ENCODE assay signal across 1 cellular context in the genomic region with DNA sequence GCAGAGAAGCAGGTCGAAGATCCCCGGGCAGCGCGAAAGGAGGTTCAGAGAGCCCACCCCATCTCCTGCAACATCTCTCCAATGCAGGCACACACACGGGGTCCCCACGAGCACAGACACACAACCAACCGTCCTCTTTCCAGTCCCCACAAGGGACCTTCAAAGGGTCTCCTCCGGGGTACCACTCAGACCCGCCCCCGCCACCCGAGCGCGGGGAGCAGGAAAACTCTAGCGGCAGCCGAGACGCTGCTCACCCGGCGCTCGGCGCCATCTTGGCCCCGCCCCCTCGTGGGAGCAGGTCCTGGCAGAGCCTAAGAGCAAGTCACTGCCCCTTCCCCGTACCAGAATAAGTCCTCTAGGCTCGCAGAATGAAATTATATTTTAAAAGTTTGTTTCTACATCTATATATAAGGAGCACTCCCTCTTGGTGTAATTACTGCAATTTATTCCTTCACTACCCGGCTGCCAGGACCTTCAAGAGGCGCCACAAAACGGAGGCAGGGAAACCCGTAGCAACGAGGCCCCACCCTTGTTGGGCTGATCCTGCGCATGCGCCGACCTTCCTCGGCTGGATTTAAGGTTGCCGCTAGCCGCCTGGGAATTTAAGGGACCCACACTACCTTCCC.
A peak's percentile ranks its signal among the peaks of the same experiment; 100 is the strongest.
TF ChIP-seq lines count a peak whose summit lies in the region.

TSS of gene CNPY4 (plus strand) at position 560 of the 626 bp plus-strand sequence. CDS start 111 bp downstream, outside the sequence.
TSS of gene TAF6 (minus strand) at position 284 of the 626 bp plus-strand sequence. CDS start 5,149 bp downstream, outside the sequence.

TF ChIP-seq in K562, 482 proteins besides CTCF, POLR2A, EP300 and RAD21 (continued from another document and continues in another):
- TF ChIP-seq PKNOX1 (IDR thresholded peaks at IDR 0.05) (no peak), RBFOX2 (IDR thresholded peaks at IDR 0.05; ENCODE audit: low read depth, low read length) (peak; percentile 73), MXI1 (IDR thresholded peaks at IDR 0.05; ENCODE audit: low read depth, low read length) (peak; percentile 95), ELF1 (tag; IDR thresholded peaks at IDR 0.05) (no peak), NCOA6 (IDR thresholded peaks at IDR 0.05) (no peak), ZNF551 (CRISPR knock-in tag; IDR thresholded peaks at IDR 0.05) (no peak), ZSCAN29 (IDR thresholded peaks at IDR 0.05) (no peak), ZNF778 (CRISPR knock-in tag; IDR thresholded peaks at IDR 0.05) (no peak), CREB3 (tag; conservative IDR thresholded peaks at IDR 0.05; ENCODE audit: low read depth) (no peak), ZNF766 (CRISPR knock-in tag; conservative IDR thresholded peaks at IDR 0.05) (no peak), NONO (IDR thresholded peaks at IDR 0.05; ENCODE audit: low read depth in 2 of 2, low read length in 1 of 2) (peak in 1 of 2 experiments; percentile 21; a peak in 2 of 4 replicates), RAD51 (IDR thresholded peaks at IDR 0.05; ENCODE audit: borderline replicate concordance, low read depth) (peak; percentile 85), MTA2 (IDR thresholded peaks at IDR 0.05; ENCODE audit: low read depth) (0 out of 2 replicates have a peak, but pooled peaks have one; percentile 10), SNRNP70 (optimal IDR thresholded peaks at IDR 0.05; ENCODE audit: low read depth, low read length) (no peak), MTA3 (IDR thresholded peaks at IDR 0.05; ENCODE audit: borderline replicate concordance) (peak; percentile 99), ILK (tag; IDR thresholded peaks at IDR 0.05; ENCODE audit: borderline replicate concordance, low read depth) (no peak), ZNF507 (tag; conservative IDR thresholded peaks at IDR 0.05) (no peak), NR1H2 (CRISPR knock-in tag; IDR thresholded peaks at IDR 0.05) (no peak), PHF8 (IDR thresholded peaks at IDR 0.05; ENCODE audit: borderline replicate concordance, low read length) (peak; percentile 92), STAT6 (CRISPR knock-in tag; IDR thresholded peaks at IDR 0.05) (peak; percentile 30; the same call in 1 of the 2 replicates), ATF6 (CRISPR knock-in tag; IDR thresholded peaks at IDR 0.05) (no peak), RFX5 (IDR thresholded peaks at IDR 0.05; ENCODE audit: low read depth, low read length) (no peak), WHSC1 (IDR thresholded peaks at IDR 0.05; ENCODE audit: low read length) (no peak), ZBTB1 (CRISPR knock-in tag; IDR thresholded peaks at IDR 0.05; ENCODE audit: borderline replicate concordance, low read depth) (peak; percentile 81), DPF2 (IDR thresholded peaks at IDR 0.05) (no peak), NFRKB (IDR thresholded peaks at IDR 0.05; ENCODE audit: low read depth) (peak; percentile 94), HNRNPH1 (optimal IDR thresholded peaks at IDR 0.05; ENCODE audit: low read depth, low read length) (no peak), BDP1 (IDR thresholded peaks at IDR 0.05; ENCODE audit: insufficient read depth, insufficient read length) (no peak), MYC (IDR thresholded peaks at IDR 0.05; ENCODE audit: low read depth, low read length) (peak; percentile 73), MYC (CRISPR knock-in tag; IDR thresholded peaks at IDR 0.05; ENCODE audit: borderline replicate concordance, low read depth) (no peak), CAMTA2 (CRISPR knock-in tag; conservative IDR thresholded peaks at IDR 0.05) (no peak), KLF16 (IDR thresholded peaks at IDR 0.05) (no peak), RBM15 (IDR thresholded peaks at IDR 0.05; ENCODE audit: insufficient read depth, low read length) (no peak), NFIC (IDR thresholded peaks at IDR 0.05) (peak; percentile 100), ZBTB7A (IDR thresholded peaks at IDR 0.05; ENCODE audit: borderline replicate concordance, control insufficient read depth, low read depth, low read length) (peak; percentile 73; the same call in 1 of the 2 replicates), SRSF9 (IDR thresholded peaks at IDR 0.05; ENCODE audit: borderline replicate concordance, low read depth, low read length) (no peak), FOXK1 (CRISPR knock-in tag; IDR thresholded peaks at IDR 0.05; ENCODE audit: borderline replicate concordance) (no peak), DMBX1 (CRISPR knock-in tag; IDR thresholded peaks at IDR 0.05; ENCODE audit: borderline replicate concordance) (0 out of 2 replicates have a peak, but pooled peaks have one; percentile 16), NFE2 (IDR thresholded peaks at IDR 0.05; ENCODE audit: low read depth) (no peak), PHB (CRISPR knock-in tag; IDR thresholded peaks at IDR 0.05) (peak; percentile 77; the same call in 1 of the 2 replicates), ELF4 (CRISPR knock-in tag; IDR thresholded peaks at IDR 0.05) (peak; percentile 86; the same call in 1 of the 2 replicates), ASH1L (IDR thresholded peaks at IDR 0.05; ENCODE audit: borderline replicate concordance, low read depth, partially characterized antibody) (peak; percentile 67), SIN3A (IDR thresholded peaks at IDR 0.05; ENCODE audit: borderline replicate concordance in 2 of 2, control insufficient read depth in 1 of 2, low read depth in 2 of 2, low read length in 2 of 2) (peak; percentile 80 to 91; a peak in 2 of 4 replicates), CBFA2T2 (conservative IDR thresholded peaks at IDR 0.05) (no peak), IRF2 (CRISPR knock-in tag; IDR thresholded peaks at IDR 0.05) (no peak), ZNF655 (CRISPR knock-in tag; IDR thresholded peaks at IDR 0.05) (no peak), SMARCB1 (IDR thresholded peaks at IDR 0.05; ENCODE audit: insufficient read length, low read depth) (no peak), RFX7 (CRISPR knock-in tag; IDR thresholded peaks at IDR 0.05) (no peak), KAT2B (IDR thresholded peaks at IDR 0.05; ENCODE audit: low read depth, low read length) (no peak), ZNF354B (CRISPR knock-in tag; IDR thresholded peaks at IDR 0.05) (no peak)
- TF ChIP-seq, protein P1, sequence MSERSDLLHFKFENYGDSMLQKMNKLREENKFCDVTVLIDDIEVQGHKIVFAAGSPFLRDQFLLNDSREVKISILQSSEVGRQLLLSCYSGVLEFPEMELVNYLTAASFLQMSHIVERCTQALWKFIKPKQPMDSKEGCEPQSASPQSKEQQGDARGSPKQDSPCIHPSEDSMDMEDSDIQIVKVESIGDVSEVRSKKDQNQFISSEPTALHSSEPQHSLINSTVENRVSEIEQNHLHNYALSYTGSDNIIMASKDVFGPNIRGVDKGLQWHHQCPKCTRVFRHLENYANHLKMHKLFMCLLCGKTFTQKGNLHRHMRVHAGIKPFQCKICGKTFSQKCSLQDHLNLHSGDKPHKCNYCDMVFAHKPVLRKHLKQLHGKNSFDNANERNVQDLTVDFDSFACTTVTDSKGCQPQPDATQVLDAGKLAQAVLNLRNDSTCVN (CRISPR knock-in tag; IDR thresholded peaks at IDR 0.05) = peak; percentile 88; the same call in 1 of the 2 replicates
- TF ChIP-seq, protein P2, sequence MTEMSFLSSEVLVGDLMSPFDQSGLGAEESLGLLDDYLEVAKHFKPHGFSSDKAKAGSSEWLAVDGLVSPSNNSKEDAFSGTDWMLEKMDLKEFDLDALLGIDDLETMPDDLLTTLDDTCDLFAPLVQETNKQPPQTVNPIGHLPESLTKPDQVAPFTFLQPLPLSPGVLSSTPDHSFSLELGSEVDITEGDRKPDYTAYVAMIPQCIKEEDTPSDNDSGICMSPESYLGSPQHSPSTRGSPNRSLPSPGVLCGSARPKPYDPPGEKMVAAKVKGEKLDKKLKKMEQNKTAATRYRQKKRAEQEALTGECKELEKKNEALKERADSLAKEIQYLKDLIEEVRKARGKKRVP (CRISPR knock-in tag; IDR thresholded peaks at IDR 0.05) = no peak
- TF ChIP-seq, protein P3, sequence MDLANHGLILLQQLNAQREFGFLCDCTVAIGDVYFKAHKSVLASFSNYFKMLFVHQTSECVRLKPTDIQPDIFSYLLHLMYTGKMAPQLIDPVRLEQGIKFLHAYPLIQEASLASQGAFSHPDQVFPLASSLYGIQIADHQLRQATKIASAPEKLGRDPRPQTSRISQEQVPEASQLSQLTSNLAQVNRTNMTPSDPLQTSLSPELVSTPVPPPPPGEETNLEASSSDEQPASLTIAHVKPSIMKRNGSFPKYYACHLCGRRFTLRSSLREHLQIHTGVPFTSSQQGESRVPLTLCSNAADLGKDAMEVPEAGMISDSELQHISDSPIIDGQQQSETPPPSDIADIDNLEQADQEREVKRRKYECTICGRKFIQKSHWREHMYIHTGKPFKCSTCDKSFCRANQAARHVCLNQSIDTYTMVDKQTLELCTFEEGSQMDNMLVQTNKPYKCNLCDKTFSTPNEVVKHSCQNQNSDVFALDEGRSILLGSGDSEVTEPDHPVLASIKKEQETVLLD (IDR thresholded peaks at IDR 0.05) = peak; percentile 99
- TF ChIP-seq, protein P4, sequence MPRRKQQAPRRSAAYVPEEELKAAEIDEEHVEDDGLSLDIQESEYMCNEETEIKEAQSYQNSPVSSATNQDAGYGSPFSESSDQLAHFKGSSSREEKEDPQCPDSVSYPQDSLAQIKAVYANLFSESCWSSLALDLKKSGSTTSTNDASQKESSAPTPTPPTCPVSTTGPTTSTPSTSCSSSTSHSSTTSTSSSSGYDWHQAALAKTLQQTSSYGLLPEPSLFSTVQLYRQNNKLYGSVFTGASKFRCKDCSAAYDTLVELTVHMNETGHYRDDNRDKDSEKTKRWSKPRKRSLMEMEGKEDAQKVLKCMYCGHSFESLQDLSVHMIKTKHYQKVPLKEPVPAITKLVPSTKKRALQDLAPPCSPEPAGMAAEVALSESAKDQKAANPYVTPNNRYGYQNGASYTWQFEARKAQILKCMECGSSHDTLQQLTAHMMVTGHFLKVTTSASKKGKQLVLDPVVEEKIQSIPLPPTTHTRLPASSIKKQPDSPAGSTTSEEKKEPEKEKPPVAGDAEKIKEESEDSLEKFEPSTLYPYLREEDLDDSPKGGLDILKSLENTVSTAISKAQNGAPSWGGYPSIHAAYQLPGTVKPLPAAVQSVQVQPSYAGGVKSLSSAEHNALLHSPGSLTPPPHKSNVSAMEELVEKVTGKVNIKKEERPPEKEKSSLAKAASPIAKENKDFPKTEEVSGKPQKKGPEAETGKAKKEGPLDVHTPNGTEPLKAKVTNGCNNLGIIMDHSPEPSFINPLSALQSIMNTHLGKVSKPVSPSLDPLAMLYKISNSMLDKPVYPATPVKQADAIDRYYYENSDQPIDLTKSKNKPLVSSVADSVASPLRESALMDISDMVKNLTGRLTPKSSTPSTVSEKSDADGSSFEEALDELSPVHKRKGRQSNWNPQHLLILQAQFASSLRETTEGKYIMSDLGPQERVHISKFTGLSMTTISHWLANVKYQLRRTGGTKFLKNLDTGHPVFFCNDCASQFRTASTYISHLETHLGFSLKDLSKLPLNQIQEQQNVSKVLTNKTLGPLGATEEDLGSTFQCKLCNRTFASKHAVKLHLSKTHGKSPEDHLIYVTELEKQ (CRISPR knock-in tag; IDR thresholded peaks at IDR 0.05) = no peak
